Comparison of ENCODE assay signal across 10 cellular contexts in genomic region chr2:202035089-202035940, GRCh38. TPM values are rescaled to one million over a fixed set of nuclear protein-coding genes. Genes with fewer than 3 reads are reported as not detected.
DNase-seq lines count a peak whose midpoint lies in the region; ATAC-seq and TF ChIP-seq lines count a peak whose summit lies in the region.
"Had no signal": no experiment of that assay in that cellular context is flagged by ENCODE, and none has a peak within 500 bp of the region (broad histone marks: within the 10 kb centered on the region; RNA-seq: fewer than 3 reads in every experiment).

No MANE protein-coding gene starts in this region.

- peaks cover 11% of the 10 kb centered on the region for H3K4me1 Mint-ChIP-seq in T-helper 2 cell treated with Interferon-gamma antibody and Interleukin-4, amounts not matched to agents 5 μg/mL and 100 μg/mL, for 36 hours (ENCODE audit: low read depth)
- H3K4me1 Mint-ChIP-seq in endodermal cell: peaks cover 32% of the 10 kb centered on the region

- no peaks in the 10 kb centered on the region; the same call in 1 of the 2 replicates for H3K27me3 ChIP-seq in GM06990 (replicated peaks; ENCODE audit: control insufficient read depth, insufficient read depth, low read length)
- H3K27me3 ChIP-seq in endodermal cell (ENCODE audit: control insufficient read depth, insufficient read depth, low read length, poor library complexity, severe bottlenecking): no peaks in the 10 kb centered on the region
- H3K27me3 ChIP-seq in upper lobe of right lung: peaks cover 23% of the 10 kb centered on the region

- H3K27ac Mint-ChIP-seq in T-helper 2 cell treated with Interferon-gamma antibody and Interleukin-4, amounts not matched to agents 5 μg/mL and 100 μg/mL, for 36 hours: no peak overlapping the region
- H3K27ac Mint-ChIP-seq in endodermal cell: peak overlapping the region; percentile 89

- TF ChIP-seq CTCF in GM06990 (IDR thresholded peaks at IDR 0.05; ENCODE audit: insufficient read depth, low read length, poor library complexity, severe bottlenecking): peak; percentile 17
- TF ChIP-seq CTCF in endodermal cell (conservative IDR thresholded peaks at IDR 0.05): peak; percentile 74
- TF ChIP-seq CTCF in mucosa of descending colon (IDR thresholded peaks at IDR 0.05): peak; percentile 39
- peak; percentile 44 for TF ChIP-seq CTCF in upper lobe of right lung (IDR thresholded peaks at IDR 0.05)

- H3K9me3 ChIP-seq in endodermal cell (ENCODE audit: control insufficient read depth, low read length): no peaks in the 10 kb centered on the region
- no peaks in the 10 kb centered on the region for H3K9me3 ChIP-seq in mucosa of descending colon
- H3K9me3 ChIP-seq in upper lobe of right lung: no peaks in the 10 kb centered on the region

- H3K4me3 ChIP-seq in GM06990 (replicated peaks; ENCODE audit: low read depth, low read length) (peak overlapping the region; percentile 62; the same call in 1 of the 2 replicates), endodermal cell (ENCODE audit: low read length) (peak overlapping the region; percentile 97), mucosa of descending colon (no peak overlapping the region), upper lobe of right lung (peak overlapping the region; percentile 72)

- H3K4me1 ChIP-seq in endodermal cell (ENCODE audit: control insufficient read depth, insufficient read depth, low read length) (no peaks in the 10 kb centered on the region), mucosa of descending colon (ENCODE audit: low read depth) (peaks cover 17% of the 10 kb centered on the region), upper lobe of right lung (peaks cover 32% of the 10 kb centered on the region)

- intact Hi-C loops in mucosa of descending colon (cut with DNase I, micrococcal nuclease): loop anchor here in 1 of 2 donors (10.0 kb wide), 1 partner anchor 139 kb away; no protein-coding TSS in a partner anchor
- intact Hi-C loops in upper lobe of right lung (cut with DNase I): no loop called here

- H3K36me3 ChIP-seq in GM06990 (ENCODE audit: control insufficient read depth, insufficient read depth, low read length): no peaks in the 10 kb centered on the region
- H3K36me3 ChIP-seq in endodermal cell (ENCODE audit: control insufficient read depth, insufficient read depth, low read length): peaks cover 48% of the 10 kb centered on the region
- H3K36me3 ChIP-seq in mucosa of descending colon (ENCODE audit: low read depth): no peaks in the 10 kb centered on the region
- H3K36me3 ChIP-seq in upper lobe of right lung: no peaks in the 10 kb centered on the region

- WGBS in endodermal cell (ENCODE audit: insufficient coverage in 1 of 2, insufficient read length in 1 of 2), 2 experiments: 4 to 15% methylated on average over 53 to 78 of the region's 78 CpGs

- DNase-seq in GM06990 (ENCODE audit: extremely low read depth, insufficient read length) (peak; percentile 26), endodermal cell (peak; percentile 83), mucosa of descending colon (peak; percentile 66 to 68 (median 67)), upper lobe of right lung (peak; percentile 72), HuH-7.5 (ENCODE audit: low spot score) (no peak), NCI-H510A (lab: John Stamatoyannopoulos, UW) (no peak)
- no peak for DNase-seq in T-helper 2 cell treated with Interferon-gamma antibody and Interleukin-4, amounts not matched to agents 5 μg/mL and 100 μg/mL, for 36 hours (ENCODE audit: low spot score)

- H3K27ac ChIP-seq in endodermal cell (ENCODE audit: low read depth, low read length) (no peak overlapping the region), upper lobe of right lung (no peak overlapping the region)

- H3K27me3 Mint-ChIP-seq in T-helper 2 cell treated with Interferon-gamma antibody and Interleukin-4, amounts not matched to agents 5 μg/mL and 100 μg/mL, for 36 hours (ENCODE audit: low read depth): peaks cover 50% of the 10 kb centered on the region
- peaks cover 7% of the 10 kb centered on the region for H3K27me3 Mint-ChIP-seq in endodermal cell (ENCODE audit: insufficient read depth)

- ATAC-seq in mucosa of descending colon (no peak), upper lobe of right lung (no peak), GM21723 (IDR thresholded peaks at IDR 0.05; ENCODE audit: unreplicated experiment) (no peak)

- H3K9me3 Mint-ChIP-seq in T-helper 2 cell treated with Interferon-gamma antibody and Interleukin-4, amounts not matched to agents 5 μg/mL and 100 μg/mL, for 36 hours: no peaks in the 10 kb centered on the region
- H3K9me3 Mint-ChIP-seq in endodermal cell: no peaks in the 10 kb centered on the region

- H3K4me3 Mint-ChIP-seq in T-helper 2 cell treated with Interferon-gamma antibody and Interleukin-4, amounts not matched to agents 5 μg/mL and 100 μg/mL, for 36 hours: peak overlapping the region; percentile 86
- no peak overlapping the region for H3K4me3 Mint-ChIP-seq in endodermal cell

- no peaks in the 10 kb centered on the region for H3K36me3 Mint-ChIP-seq in T-helper 2 cell treated with Interferon-gamma antibody and Interleukin-4, amounts not matched to agents 5 μg/mL and 100 μg/mL, for 36 hours (ENCODE audit: low read depth)
- H3K36me3 Mint-ChIP-seq in endodermal cell (ENCODE audit: low read depth): peaks cover 9% of the 10 kb centered on the region

- H3K9ac ChIP-seq in endodermal cell (ENCODE audit: extremely low read depth, low read length, poor library complexity, severe bottlenecking): peak overlapping the region; percentile 85

RNA-seq across cellular contexts. Expression of gene FZD7, which starts 1.7 kb away (rescaled TPM):
- total RNA-seq in endodermal cell: 100 to 1,000 TPM; 193 to 266 TPM
- polyA plus RNA-seq in endodermal cell (2013, experiment 1 of 2): 133 TPM
- 134 TPM for polyA plus RNA-seq in endodermal cell (2013, experiment 2 of 2)
- total RNA-seq in mucosa of descending colon: 10 to 100 TPM in 1 of 3 donors, 1 to 10 TPM in 2; 4.8 to 84.3 (median 5.9) TPM
- total RNA-seq in upper lobe of right lung: 13.6 TPM

RNA-seq across cellular contexts. Expression of gene KIAA2012, which starts 37.7 kb away (rescaled TPM):
- total RNA-seq in endodermal cell (1 to 10 TPM in 1 of 2 donors, under 1 TPM in 1; 0.62 to 1.0 TPM), mucosa of descending colon (under 1 TPM in 2 of 3 donors, not detected in 1; 0.13 to 0.14 TPM), upper lobe of right lung (not detected)
- 0.43 TPM for polyA plus RNA-seq in endodermal cell (2013, experiment 1 of 2)
- 0.33 TPM for polyA plus RNA-seq in endodermal cell (2013, experiment 2 of 2)
- total RNA-seq: NCI-H460, pulmonary artery endothelial cell had no signal

Comparison
In these comparisons a context has a peak if more than half of its experiments do, and no peak if none do; other contexts are left out.
1. DNase-seq: peak in GM06990 (single experiment), endodermal cell (single experiment), mucosa of descending colon (3 of 3) and upper lobe of right lung (single experiment); none in T-helper 2 cell treated with Interferon-gamma antibody and Interleukin-4, amounts not matched to agents 5 μg/mL and 100 μg/mL, for 36 hours (single experiment), HuH-7.5 (single experiment) and NCI-H510A (single experiment).
2. CTCF ChIP-seq: peak in every context shown above with its lines; median percentile 74 in endodermal cell; 44 in upper lobe of right lung; 39 in mucosa of descending colon; 17 in GM06990.